ENCODE assay signal across 8 cellular contexts in the genomic region with DNA sequence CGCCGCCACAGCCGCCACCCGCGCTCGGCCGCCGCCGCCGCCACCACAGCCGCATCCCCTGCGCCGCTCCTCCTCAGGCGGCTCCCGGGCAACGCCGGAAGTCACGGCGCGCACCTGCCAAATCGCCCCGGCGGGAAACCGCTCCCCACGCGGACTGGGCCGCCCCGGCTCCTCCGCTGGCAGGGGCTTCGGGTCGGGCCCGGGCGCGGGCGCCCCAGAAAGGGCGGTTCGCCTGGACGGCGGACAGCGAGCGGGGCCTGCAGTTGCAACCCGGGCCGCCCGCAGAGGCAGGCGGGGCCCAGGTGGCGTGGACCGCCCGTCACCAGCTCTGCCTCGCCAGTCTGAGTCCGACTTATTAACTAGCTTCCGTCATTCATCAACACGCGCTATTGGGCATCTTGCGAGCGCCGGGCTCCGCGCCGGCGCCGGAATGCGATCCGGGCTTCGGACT. TPM values are rescaled to one million over a fixed set of nuclear protein-coding genes. Genes with fewer than 3 reads are reported as not detected.
DNase-seq lines count a peak whose midpoint lies in the region; ATAC-seq and TF ChIP-seq lines count a peak whose summit lies in the region.

Gene HIRA, minus strand, starts transcription at position 93 of the 451 bp plus-strand sequence. CDS start 257 bp downstream, outside the sequence.

- TF ChIP-seq CTCF in lower leg skin (IDR thresholded peaks at IDR 0.05) = no peak

- ATAC-seq in GM18873 (IDR thresholded peaks at IDR 0.05; ENCODE audit: low FRiP score, unreplicated experiment) = peak; percentile 37
- ATAC-seq in HG03135 (IDR thresholded peaks at IDR 0.05; ENCODE audit: unreplicated experiment) = peak; percentile 47

- DNase-seq in AG08395 (ENCODE audit: low spot score) = peak; percentile 79
- DNase-seq in NCI-H460 (ENCODE audit: extremely low read depth, low read depth) = peak; percentile 45
- DNase-seq in activated CD4-positive, alpha-beta T cell treated with anti-CD3 and anti-CD28 coated beads, Interleukin-2, amount 50 U/mL, for 24 hours (ENCODE audit: low read depth in 1 of 2, low spot score in 1 of 2) = peak; percentile 81 to 89
- peak; percentile 30 to 77 for DNase-seq in dermis microvascular lymphatic vessel endothelial cell (ENCODE audit: low read depth in 2 of 2)
- DNase-seq in lower leg skin (ENCODE audit: low spot score in 2 of 2) = peak; percentile 57 to 96
- peak; percentile 52 to 90 (median 66) for DNase-seq in stimulated activated CD4-positive, alpha-beta T cell treated with anti-CD3 and anti-CD28 coated beads, TNF-alpha, amount 100 ng/mL, for 1 hour (ENCODE audit: low read depth in 3 of 3, low spot score in 1 of 3)

- intact Hi-C loops in lower leg skin (cut with DNase I; ENCODE audit: low total_unique reads) = no loop called here

- 0% methylated on average over 4 to 8 of the region's 64 CpGs for WGBS in lower leg skin, 2 donors

- H3K4me3 ChIP-seq in lower leg skin (ENCODE audit: low read depth, poor library complexity, severe bottlenecking) = peak within 1 kb of the TSS; percentile 92

- no peak for TF ChIP-seq POLR2A in lower leg skin (IDR thresholded peaks at IDR 0.05)

RNA-seq across cellular contexts. Expression of gene HIRA, which starts in this region (rescaled TPM):
- total RNA-seq in NCI-H460 (2014; rRNA removed; shearing (Covaris generic)) = 8.0 and 10.7 TPM in 2 replicates
- 14.1 and 25.3 TPM in 2 replicates for polyA plus RNA-seq in NCI-H460 (2014; cell fraction: nucleus; rRNA removed)
- total RNA-seq in dermis microvascular lymphatic vessel endothelial cell (14.8 and 19.2 TPM in 2 replicates), lower leg skin (10 to 100 TPM; 11.5 to 21.1 (median 18.2) TPM)

Comparison
In these comparisons a context has a peak if more than half of its experiments do, and no peak if none do; other contexts are left out.
1. Peak in every context shown above with its lines: DNase-seq, ATAC-seq and H3K4me3 ChIP-seq.